ENCODE assay signal across 8 cellular contexts in the genomic region with DNA sequence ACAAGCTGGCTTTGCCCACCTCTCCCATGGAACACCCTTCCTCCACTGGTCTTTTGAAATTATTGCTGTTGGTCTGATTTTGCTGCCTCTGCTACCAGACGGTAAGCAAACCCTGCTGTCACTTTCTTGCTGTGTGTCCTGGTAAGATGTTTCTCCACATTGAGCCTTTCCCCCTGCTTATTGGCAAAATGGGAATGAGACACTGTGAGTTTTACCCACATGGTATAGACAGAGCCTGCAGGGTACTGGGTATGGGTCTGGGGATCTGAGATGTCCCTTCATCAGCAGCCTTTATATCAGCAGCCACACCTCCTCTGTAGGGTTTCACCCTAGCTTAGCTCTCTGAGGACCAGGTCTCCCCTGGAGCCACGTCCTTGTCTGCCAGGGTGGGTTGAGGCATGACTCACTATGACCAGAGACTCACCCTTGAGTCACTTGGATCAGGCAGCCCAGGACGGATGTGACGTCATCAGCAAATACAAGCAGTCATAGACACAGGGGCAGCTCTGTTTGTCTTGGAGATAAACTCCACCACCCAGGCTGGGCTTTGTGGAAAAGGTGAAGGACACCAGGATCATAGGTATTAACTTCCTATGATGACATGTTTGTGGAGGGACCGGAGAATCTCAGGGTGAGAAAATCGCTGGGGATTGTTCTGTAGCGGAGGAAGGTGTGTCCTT. TPM values are rescaled to one million over a fixed set of nuclear protein-coding genes. Genes with fewer than 3 reads are reported as not detected.
DNase-seq lines count a peak whose midpoint lies in the region; ATAC-seq and TF ChIP-seq lines count a peak whose summit lies in the region.

No MANE protein-coding gene starts in this region.

- intact Hi-C loops in sciatic nerve (cut with DNase I): no loop called here

- peak; percentile 98 for DNase-seq in ELR (ENCODE audit: low read depth)
- DNase-seq in NCI-H2029 treated with DMSO at 0.1 percent for 48 hours (lab: John Stamatoyannopoulos, UW): peak; percentile 63
- DNase-seq in choroid plexus epithelial cell (ENCODE audit: low read depth): peak; percentile 92
- DNase-seq in pulmonary artery endothelial cell (ENCODE audit: low read depth, low spot score): peak; percentile 73
- DNase-seq in OCI-M2 (lab: John Stamatoyannopoulos, UW; ENCODE audit: unreplicated experiment): no peak
- no peak for DNase-seq in sciatic nerve (ENCODE audit: low spot score)

- no peak overlapping the region for H3K4me3 ChIP-seq in choroid plexus epithelial cell (ENCODE audit: low read depth, low read length)

- no peak for TF ChIP-seq CTCF in choroid plexus epithelial cell (conservative IDR thresholded peaks at IDR 0.05; ENCODE audit: low read depth, low read length)

- ATAC-seq in HG03342 (IDR thresholded peaks at IDR 0.05; ENCODE audit: unreplicated experiment) (no peak), HG02623 (IDR thresholded peaks at IDR 0.05; ENCODE audit: unreplicated experiment) (no peak), sciatic nerve (no peak)

RNA-seq across cellular contexts. Expression of gene BAIAP2L1, which starts 17.9 kb away (rescaled TPM):
- total RNA-seq in pulmonary artery endothelial cell: under 0.01 and 0.04 TPM in 2 replicates
- total RNA-seq in sciatic nerve: 5.1 TPM

Comparison
In these comparisons a context has a peak if more than half of its experiments do, and no peak if none do; other contexts are left out.
1. DNase-seq: peak in ELR (single experiment), NCI-H2029 treated with DMSO at 0.1 percent for 48 hours (single experiment), choroid plexus epithelial cell (single experiment) and pulmonary artery endothelial cell (single experiment); none in OCI-M2 (single experiment) and sciatic nerve (single experiment).